ENCODE assay signal across 12 cellular contexts in genomic region chr11:192674-193128, GRCh38. TPM values are rescaled to one million over a fixed set of nuclear protein-coding genes. Genes with fewer than 3 reads are reported as not detected.
DNase-seq lines count a peak whose midpoint lies in the region; ATAC-seq, FAIRE-seq and TF ChIP-seq lines count a peak whose summit lies in the region.
"Not testable (repeated sequence)": the region's sequence is repeated elsewhere in the genome, so short reads cannot be mapped to it uniquely, and the experiment has no call there.
"Had no signal": no experiment of that assay in that cellular context is flagged by ENCODE, and none has a peak within 500 bp of the region (broad histone marks: within the 10 kb centered on the region; RNA-seq: fewer than 3 reads in every experiment).

Gene SCGB1C1, plus strand, starts transcription at chr11:193078. Its CDS starts 22 bp downstream, at chr11:193100.

- H3K4me3 Mint-ChIP-seq in CD8-positive, alpha-beta memory T cell = peak within 1 kb of the TSS in 2 of 7 donors; percentile 28 to 43
- H3K4me3 Mint-ChIP-seq in T-cell; astrocyte (ENCODE audit: unreplicated experiment); stimulated activated effector memory CD8-positive, alpha-beta T cell treated with anti-CD3 and anti-CD28 coated beads, Interleukin-12 subunit alpha, Interleukin-12 subunit beta, amount 100 ng/mL, for 72 hours: not testable (repeated sequence)

- not testable (repeated sequence) for H3K27me3 ChIP-seq in BLaER1; CD8-positive, alpha-beta memory T cell (ENCODE audit: insufficient read depth, low read length, poor library complexity, severe bottlenecking); WERI-Rb-1 (ENCODE audit: insufficient read depth, low read depth, severe bottlenecking); astrocyte (ENCODE audit: insufficient read depth, low read length)

- not testable (repeated sequence) for H3K79me2 ChIP-seq in astrocyte (ENCODE audit: insufficient read depth, low read length)

- not testable (repeated sequence) for TF ChIP-seq CTCF in WERI-Rb-1 (IDR thresholded peaks at IDR 0.05; ENCODE audit: low read depth, low read length); astrocyte (IDR thresholded peaks at IDR 0.05; ENCODE audit: insufficient read depth, low read depth, low read length); kidney (IDR thresholded peaks at IDR 0.05; ENCODE audit: borderline replicate concordance, extremely low read depth, insufficient read depth)

- CTCF ChIA-PET in CD8-positive, alpha-beta memory T cell (lab: Charles Lee); T-cell (lab: Charles Lee): not testable (repeated sequence)

- not testable (repeated sequence) for H3K9me3 ChIP-seq in BLaER1; CD8-positive, alpha-beta memory T cell (ENCODE audit: low read length); WERI-Rb-1 (ENCODE audit: severe bottlenecking); astrocyte (ENCODE audit: insufficient read depth, low read depth, low read length); kidney (ENCODE audit: control insufficient read depth in 1 of 2, low read length in 2 of 2)

- H3K4me1 ChIP-seq in BLaER1; astrocyte (ENCODE audit: insufficient read depth, low read length); kidney (ENCODE audit: control insufficient read depth in 1 of 2, insufficient read depth in 1 of 2, low read depth in 1 of 2, low read length in 2 of 2): not testable (repeated sequence)
- H3K4me1 ChIP-seq in CD8-positive, alpha-beta memory T cell (ENCODE audit: insufficient read depth, low read length) = peaks cover 10% of the 10 kb centered on the region

- POLR2A ChIA-PET in CD8-positive, alpha-beta memory T cell (lab: Charles Lee); T-cell (lab: Charles Lee): not testable (repeated sequence)

- not testable (repeated sequence) for H3K9me3 Mint-ChIP-seq in CD8-positive, alpha-beta memory T cell; T-cell; astrocyte (ENCODE audit: unreplicated experiment); stimulated activated effector memory CD8-positive, alpha-beta T cell treated with anti-CD3 and anti-CD28 coated beads, Interleukin-12 subunit alpha, Interleukin-12 subunit beta, amount 100 ng/mL, for 72 hours

- H3K36me3 Mint-ChIP-seq in CD8-positive, alpha-beta memory T cell; T-cell; astrocyte (ENCODE audit: low read depth, unreplicated experiment); stimulated activated effector memory CD8-positive, alpha-beta T cell treated with anti-CD3 and anti-CD28 coated beads, Interleukin-12 subunit alpha, Interleukin-12 subunit beta, amount 100 ng/mL, for 72 hours: not testable (repeated sequence)

- H2AFZ ChIP-seq in astrocyte (ENCODE audit: low read depth, low read length) = not testable (repeated sequence)

- peak within 1 kb of the TSS in 7 of 8 donors; percentile 29 to 91 (median 65) for H3K27ac Mint-ChIP-seq in CD8-positive, alpha-beta memory T cell
- H3K27ac Mint-ChIP-seq in T-cell = peak within 1 kb of the TSS; percentile 68 to 69
- peak within 1 kb of the TSS; percentile 58 for H3K27ac Mint-ChIP-seq in astrocyte (ENCODE audit: unreplicated experiment)
- peak within 1 kb of the TSS; percentile 34 for H3K27ac Mint-ChIP-seq in stimulated activated effector memory CD8-positive, alpha-beta T cell treated with anti-CD3 and anti-CD28 coated beads, Interleukin-12 subunit alpha, Interleukin-12 subunit beta, amount 100 ng/mL, for 72 hours

- not testable (repeated sequence) for H4K20me1 ChIP-seq in BLaER1; astrocyte (ENCODE audit: insufficient read depth, low read length)

- FAIRE-seq in astrocyte (lab: Jason Lieb, UNC); kidney (lab: Jason Lieb, UNC): not testable (repeated sequence)

- not testable (repeated sequence) for H3K36me3 ChIP-seq in BLaER1; CD8-positive, alpha-beta memory T cell (ENCODE audit: insufficient read depth, low read length); WERI-Rb-1; astrocyte (ENCODE audit: insufficient read depth, low read length); kidney (ENCODE audit: control insufficient read depth in 1 of 2, insufficient read depth in 2 of 2, low read length in 2 of 2)

- intact Hi-C loops in kidney (cut with DNase I) = not testable (repeated sequence)

- H3K4me3 ChIP-seq in BLaER1; CD8-positive, alpha-beta memory T cell (ENCODE audit: low read length); WERI-Rb-1 (ENCODE audit: low read depth, low read length); astrocyte (ENCODE audit: insufficient read depth, low read depth, low read length); kidney (ENCODE audit: low read length in 2 of 2): not testable (repeated sequence)

- not testable (repeated sequence) for H3K9ac ChIP-seq in BLaER1; astrocyte (ENCODE audit: low read length); kidney (ENCODE audit: low read length in 2 of 2)

- H3K4me1 Mint-ChIP-seq in CD8-positive, alpha-beta memory T cell = peaks cover 4 to 13% (median 10%) of the 10 kb centered on the region in 3 donors
- peaks cover 7 to 14% (median 11%) of the 10 kb centered on the region in 3 donors for H3K4me1 Mint-ChIP-seq in T-cell
- H3K4me1 Mint-ChIP-seq in astrocyte (ENCODE audit: low read depth, unreplicated experiment); stimulated activated effector memory CD8-positive, alpha-beta T cell treated with anti-CD3 and anti-CD28 coated beads, Interleukin-12 subunit alpha, Interleukin-12 subunit beta, amount 100 ng/mL, for 72 hours: not testable (repeated sequence)

- not testable (repeated sequence) for DNase-seq in CD8-positive, alpha-beta memory T cell; T-cell; WERI-Rb-1; astrocyte (ENCODE audit: low read depth); stimulated activated effector memory CD8-positive, alpha-beta T cell treated with anti-CD3 and anti-CD28 coated beads, Interleukin-12 subunit alpha, Interleukin-12 subunit beta, amount 100 ng/mL, for 72 hours (ENCODE audit: low spot score in 2 of 2)
- DNase-seq in kidney = peak; percentile 26

- H3K4me2 ChIP-seq in BLaER1 = peak within 1 kb of the TSS; percentile 62
- not testable (repeated sequence) for H3K4me2 ChIP-seq in astrocyte (ENCODE audit: low read length)

- ATAC-seq in T-cell (replicated peaks in 1 of 4); stimulated activated effector memory CD8-positive, alpha-beta T cell treated with anti-CD3 and anti-CD28 coated beads, Interleukin-12 subunit alpha, Interleukin-12 subunit beta, amount 100 ng/mL, for 72 hours: not testable (repeated sequence)

- H3K27me3 Mint-ChIP-seq in CD8-positive, alpha-beta memory T cell; T-cell; astrocyte (ENCODE audit: low read depth, unreplicated experiment): not testable (repeated sequence)

- not testable (repeated sequence) for H3K27ac ChIP-seq in BLaER1; CD8-positive, alpha-beta memory T cell (ENCODE audit: low read depth, low read length); astrocyte (ENCODE audit: low read depth, low read length); kidney (ENCODE audit: low read depth in 2 of 2, low read length in 2 of 2)
- 0 out of 2 replicates have a peak within 1 kb of the TSS, but pooled peaks have one; percentile 48 for H3K27ac ChIP-seq in WERI-Rb-1

RNA-seq across cellular contexts. Expression of gene SCGB1C1, which starts in this region (rescaled TPM):
- total RNA-seq in CD8-positive, alpha-beta memory T cell = not detected
- polyA plus RNA-seq in CD8-positive, alpha-beta memory T cell = not detected
- not detected for total RNA-seq in T-cell
- total RNA-seq in astrocyte = not detected in 2 replicates
- not detected for total RNA-seq in kidney
- not detected for polyA plus RNA-seq in kidney (ENCODE audit: insufficient read depth, low read depth, low replicate concordance)
- total RNA-seq: Daoy, GM23248, H4 had no signal
- polyA plus RNA-seq: A549, BJ, GM23248 had no signal

Comparison
In these comparisons a context has a peak if more than half of its experiments do, and no peak if none do; other contexts are left out.
1. Peak in DNase-seq in kidney; RNA of the gene not detected or under 1 TPM.